In genomic region chr17:45394001-45394912, GRCh38 we compare ENCODE assay signal across 18 cellular contexts. TPM values are rescaled to one million over a fixed set of nuclear protein-coding genes. Genes with fewer than 3 reads are reported as not detected.
DNase-seq lines count a peak whose midpoint lies in the region; FAIRE-seq and TF ChIP-seq lines count a peak whose summit lies in the region.
"Had no signal": no experiment of that assay in that cellular context is flagged by ENCODE, and none has a peak within 500 bp of the region (broad histone marks: within the 10 kb centered on the region; RNA-seq: fewer than 3 reads in every experiment).

No MANE protein-coding gene starts in this region.

- H3K27ac ChIP-seq in GM23248 (no peak overlapping the region), SJCRH30 (peak overlapping the region; percentile 62), neural progenitor cell (no peak overlapping the region)
- H3K27ac ChIP-seq: body of pancreas, epithelial cell of prostate, left lung, PC-9, tibial nerve had no signal

- DNase-seq in NCI-H1694 treated with DMSO at 0.1 percent for 48 hours (lab: John Stamatoyannopoulos, UW) (peak; percentile 25), NCI-H1694 (lab: John Stamatoyannopoulos, UW) (no peak), GM23248 (no peak), SJCRH30 (peak; percentile 69 to 74), neural progenitor cell (ENCODE audit: low spot score) (no peak), AG08395 (ENCODE audit: low spot score) (no peak), H54 (ENCODE audit: insufficient read length, low spot score) (no peak), A172 (ENCODE audit: low spot score) (no peak)
- DNase-seq: NCI-H1048 had no signal

- H3K4me3 ChIP-seq in GM23248 (no peak overlapping the region), SJCRH30 (no peak overlapping the region), neural progenitor cell (no peak overlapping the region)
- H3K4me3 ChIP-seq: body of pancreas, left lung, PC-9 had no signal

- H3K36me3 ChIP-seq in GM23248 (ENCODE audit: low read depth) (no peaks in the 10 kb centered on the region), SJCRH30 (no peaks in the 10 kb centered on the region), neural progenitor cell (no peaks in the 10 kb centered on the region)

- in situ Hi-C loops in GM23248 (cut with MboI), result loop anchor here (10.0 kb wide), 1 partner anchor 169 kb away; the partner anchor contains the start of gene FMNL1

- no peaks in the 10 kb centered on the region for H3K9me3 Mint-ChIP-seq in neural progenitor cell
- H3K9me3 Mint-ChIP-seq: CD4-positive, alpha-beta memory T cell had no signal

- no peaks in the 10 kb centered on the region for H3K9me3 ChIP-seq in GM23248 (ENCODE audit: low read depth)
- H3K9me3 ChIP-seq in SJCRH30 (replicated peaks), result no peaks in the 10 kb centered on the region
- no peaks in the 10 kb centered on the region for H3K9me3 ChIP-seq in neural progenitor cell (ENCODE audit: low read depth)
- H3K9me3 ChIP-seq: body of pancreas, left lung, tibial nerve had no signal

- H2AFZ ChIP-seq in GM23248 (peak overlapping the region; percentile 75; the same call in 1 of the 2 replicates), neural progenitor cell (replicated peaks) (peak overlapping the region; percentile 93)
- H2AFZ ChIP-seq: PC-9 had no signal

- H3K9me2 ChIP-seq in GM23248 (ENCODE audit: insufficient read depth), result no peaks in the 10 kb centered on the region

- H3K9ac ChIP-seq in GM23248 (peak overlapping the region; percentile 56), neural progenitor cell (no peak overlapping the region)

- WGBS in GM23248 (ENCODE audit: low coverage in 1 of 2, low lambda C conversion rate in 2 of 2, missing lambda C conversion rate in 2 of 2), 2 experiments, result 83 to 85% methylated on average over 10 of the region's 10 CpGs

- H3K36me3 Mint-ChIP-seq in neural progenitor cell, result no peaks in the 10 kb centered on the region

- H3K79me2 ChIP-seq in GM23248 (ENCODE audit: insufficient read depth) (no peaks in the 10 kb centered on the region), neural progenitor cell (ENCODE audit: low read depth) (no peaks in the 10 kb centered on the region)

- TF ChIP-seq CTCF in neural progenitor cell (IDR thresholded peaks at IDR 0.05), result no peak

- H3K4me1 Mint-ChIP-seq in neural progenitor cell, result peaks cover 18% of the 10 kb centered on the region
- H3K4me1 Mint-ChIP-seq: activated CD4-positive, alpha-beta T cell treated with anti-CD3 and anti-CD28 coated beads for 36 hours had no signal

- H3K27me3 ChIP-seq in GM23248 (replicated peaks; ENCODE audit: insufficient read depth), result no peaks in the 10 kb centered on the region
- 0 out of 2 replicates have a peak, but pooled peaks cover 2% of the 10 kb centered on the region for H3K27me3 ChIP-seq in SJCRH30
- no peaks in the 10 kb centered on the region for H3K27me3 ChIP-seq in neural progenitor cell
- H3K27me3 ChIP-seq: body of pancreas, left lung had no signal

- H3K4me1 ChIP-seq in GM23248 (ENCODE audit: insufficient read depth) (no peaks in the 10 kb centered on the region), SJCRH30 (peaks cover 16% of the 10 kb centered on the region), neural progenitor cell (no peaks in the 10 kb centered on the region)

- H4K20me1 ChIP-seq in GM23248 (ENCODE audit: insufficient read depth) (no peaks in the 10 kb centered on the region), neural progenitor cell (ENCODE audit: low read depth) (no peaks in the 10 kb centered on the region)

- no peak for TF ChIP-seq POLR2A in H54 (IDR thresholded peaks at IDR 0.05; ENCODE audit: low read depth, low read length)

- no peak overlapping the region for H3K4me3 Mint-ChIP-seq in neural progenitor cell
- H3K4me3 Mint-ChIP-seq: activated CD4-positive, alpha-beta T cell treated with anti-CD3 and anti-CD28 coated beads for 36 hours; CD4-positive, alpha-beta memory T cell had no signal

- peaks cover 7% of the 10 kb centered on the region for H3K27me3 Mint-ChIP-seq in neural progenitor cell (ENCODE audit: insufficient read depth, low read depth)
- H3K27me3 Mint-ChIP-seq: activated CD4-positive, alpha-beta T cell treated with anti-CD3 and anti-CD28 coated beads for 36 hours; CD4-positive, alpha-beta memory T cell had no signal

- H3F3A ChIP-seq in GM23248 (ENCODE audit: insufficient read depth), result no peaks in the 10 kb centered on the region
- H3F3A ChIP-seq in neural progenitor cell (ENCODE audit: low read depth), result no peaks in the 10 kb centered on the region

- H3K4me2 ChIP-seq in GM23248 (ENCODE audit: unreplicated experiment) (no peak overlapping the region), neural progenitor cell (no peak overlapping the region)
- H3K4me2 ChIP-seq: PC-9 had no signal

- H3K27ac Mint-ChIP-seq in neural progenitor cell, result no peak overlapping the region
- H3K27ac Mint-ChIP-seq: activated CD4-positive, alpha-beta T cell treated with anti-CD3 and anti-CD28 coated beads for 36 hours; progenitor cell of endocrine pancreas had no signal

- FAIRE-seq in H54 (lab: Jason Lieb, UNC), result no peak
- FAIRE-seq: frontal cortex had no signal

RNA-seq across cellular contexts. Expression of gene ARHGAP27, which starts 38.4 kb away (rescaled TPM):
- total RNA-seq in GM23248 (2014; rRNA removed; shearing (Covaris generic)), result 1.3 and 3.4 TPM in 2 replicates
- polyA plus RNA-seq in GM23248 (2016; fragmentation: Nextera tagmentation; extraction: Ambion mirVana), result 0.33 and 0.59 TPM in 2 replicates
- total RNA-seq in SJCRH30 (2014; rRNA removed; shearing (Covaris generic)), result 1.2 and 2.2 TPM in 2 replicates
- total RNA-seq in neural progenitor cell (ENCODE audit: low replicate concordance), result 1.0 and 3.0 TPM in 2 replicates
- total RNA-seq in A172 (2014; rRNA removed; shearing (Covaris generic)), result 9.5 and 17.8 TPM in 2 replicates

Comparison
In these comparisons a context has a peak if more than half of its experiments do, and no peak if none do; other contexts are left out.
1. DNase-seq: peak in NCI-H1694 treated with DMSO at 0.1 percent for 48 hours (single experiment) and SJCRH30 (2 of 2); none in NCI-H1694 (single experiment), GM23248 (single experiment), neural progenitor cell (single experiment), AG08395 (single experiment), H54 (single experiment) and A172 (single experiment).